In the genomic region with DNA sequence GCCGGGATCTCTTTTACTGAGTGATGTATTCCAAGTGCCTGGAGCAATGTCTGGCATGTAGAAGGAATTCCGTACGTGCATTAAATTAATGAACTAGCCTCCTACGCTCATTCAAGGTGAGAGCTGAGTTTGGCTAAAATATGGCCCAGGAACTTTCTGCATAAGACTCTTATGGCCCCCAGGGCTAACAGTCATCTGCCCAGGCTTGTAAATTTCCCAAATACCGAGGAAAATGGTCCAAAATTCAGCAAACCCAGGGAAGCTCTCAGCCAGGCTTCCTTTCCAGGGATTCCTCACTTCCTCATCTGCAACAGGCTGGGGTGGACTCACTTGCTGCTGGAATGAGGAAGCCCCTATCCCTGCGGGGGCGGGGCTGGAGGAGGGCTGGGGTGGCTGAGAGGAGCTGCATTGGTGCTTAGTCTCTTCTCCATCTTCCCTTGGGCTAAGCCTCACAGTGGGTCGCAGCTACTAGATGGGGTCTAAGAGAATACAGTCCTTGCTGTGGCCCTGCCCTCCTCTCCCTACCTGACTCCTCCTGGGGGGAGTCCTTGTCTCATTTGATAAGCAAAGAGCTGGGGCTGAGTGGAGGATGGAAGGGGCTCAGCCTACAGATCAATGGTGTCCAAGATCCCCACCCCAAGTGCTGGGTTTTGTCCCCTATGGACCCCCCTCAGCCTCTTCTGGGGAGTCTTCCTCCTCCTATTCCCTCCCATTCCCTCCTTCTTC, we compare ENCODE assay signal across 20 cellular contexts. TPM values are rescaled to one million over a fixed set of nuclear protein-coding genes. Genes with fewer than 3 reads are reported as not detected.
DNase-seq lines count a peak whose midpoint lies in the region; ATAC-seq, FAIRE-seq and TF ChIP-seq lines count a peak whose summit lies in the region.
"Had no signal": no experiment of that assay in that cellular context is flagged by ENCODE, and none has a peak within 500 bp of the region (broad histone marks: within the 10 kb centered on the region; RNA-seq: fewer than 3 reads in every experiment).

No MANE protein-coding gene starts in this region.

- H3K27me3 Mint-ChIP-seq in activated CD4-positive, alpha-beta memory T cell treated with anti-CD3 and anti-CD28 coated beads, Interleukin-2, amount 10 ng/mL, durations not matched to agents 7 days and 5 days = no peaks in the 10 kb centered on the region
- no peaks in the 10 kb centered on the region for H3K27me3 Mint-ChIP-seq in activated CD4-positive, alpha-beta memory T cell treated with anti-CD3 and anti-CD28 coated beads for 36 hours
- no peaks in the 10 kb centered on the region for H3K27me3 Mint-ChIP-seq in T-helper 17 cell
- H3K27me3 Mint-ChIP-seq in activated T-helper 1 cell treated with anti-CD3 and anti-CD28 coated beads, Interleukin-12 subunit alpha, Interleukin-12 subunit beta, Interleukin-2, Interleukin-4 antibody, amounts not matched to agents 30 ng/mL and 10 ng/mL and 1 ng/mL, durations not matched to agents 14 hours and 24 hours and 36 hours (ENCODE audit: insufficient read depth) = peaks cover 6% of the 10 kb centered on the region

- no peak overlapping the region for H3K9ac ChIP-seq in kidney (ENCODE audit: low read length in 2 of 2)

- no peak for FAIRE-seq in kidney (lab: Jason Lieb, UNC)
- FAIRE-seq: astrocyte, H54 had no signal

- POLR2A ChIA-PET in activated CD4-positive, alpha-beta memory T cell treated with anti-CD3 and anti-CD28 coated beads, Interleukin-2, amount 10 ng/mL, durations not matched to agents 7 days and 5 days (lab: Charles Lee) = no interaction called here
- POLR2A ChIA-PET in activated CD4-positive, alpha-beta memory T cell treated with anti-CD3 and anti-CD28 coated beads for 36 hours (lab: Charles Lee) = interaction anchor here (0.5 kb wide), 1 partner anchor 60 kb away, joined by 4 read pairs; no protein-coding TSS in a partner anchor

- ATAC-seq in T-helper 17 cell = no peak
- ATAC-seq: activated CD4-positive, CD25-positive, alpha-beta regulatory T cell treated with anti-CD3 and anti-CD28 coated beads, Interleukin-2, amount 50 U/mL, for 24 hours; activated T-cell treated with anti-CD3 and anti-CD28 coated beads, Interleukin-2, amount 50 U/mL, for 4 hours; Panc1 had no signal

- no peak overlapping the region for H3K4me3 ChIP-seq in kidney (ENCODE audit: low read length in 2 of 2)
- H3K4me3 ChIP-seq: lower lobe of right lung had no signal

- H3K4me1 Mint-ChIP-seq in activated CD4-positive, alpha-beta memory T cell treated with anti-CD3 and anti-CD28 coated beads, Interleukin-2, amount 10 ng/mL, durations not matched to agents 7 days and 5 days = peaks cover 36% of the 10 kb centered on the region
- H3K4me1 Mint-ChIP-seq in activated CD4-positive, alpha-beta memory T cell treated with anti-CD3 and anti-CD28 coated beads for 36 hours (ENCODE audit: low read depth) = peaks cover 41% of the 10 kb centered on the region
- H3K4me1 Mint-ChIP-seq in T-helper 17 cell = peaks cover 28% of the 10 kb centered on the region
- H3K4me1 Mint-ChIP-seq in activated T-helper 1 cell treated with anti-CD3 and anti-CD28 coated beads, Interleukin-12 subunit alpha, Interleukin-12 subunit beta, Interleukin-2, Interleukin-4 antibody, amounts not matched to agents 30 ng/mL and 10 ng/mL and 1 ng/mL, durations not matched to agents 14 hours and 24 hours and 36 hours (ENCODE audit: low read depth) = peaks cover 28% of the 10 kb centered on the region

- intact Hi-C loops in activated CD4-positive, alpha-beta memory T cell treated with anti-CD3 and anti-CD28 coated beads for 36 hours (cut with micrococcal nuclease) = no loop called here
- intact Hi-C loops in kidney (cut with DNase I) = no loop called here
- intact Hi-C loops in activated T-helper 1 cell treated with anti-CD3 and anti-CD28 coated beads, Interleukin-12 subunit alpha, Interleukin-12 subunit beta, Interleukin-2, Interleukin-4 antibody, amounts not matched to agents 30 ng/mL and 10 ng/mL and 1 ng/mL, durations not matched to agents 14 hours and 24 hours and 36 hours (cut with micrococcal nuclease) = no loop called here

- no peaks in the 10 kb centered on the region for H3K9me3 ChIP-seq in T-helper 17 cell (ENCODE audit: control insufficient read depth, low read length, poor library complexity, severe bottlenecking)
- no peaks in the 10 kb centered on the region for H3K9me3 ChIP-seq in kidney (ENCODE audit: control insufficient read depth in 1 of 2, low read length in 2 of 2)

- peak overlapping the region in 1 of 2 donors; percentile 47 for H3K27ac ChIP-seq in kidney (ENCODE audit: low read depth in 2 of 2, low read length in 2 of 2)
- H3K27ac ChIP-seq: lower lobe of right lung had no signal

- H3K9me3 Mint-ChIP-seq in activated CD4-positive, alpha-beta memory T cell treated with anti-CD3 and anti-CD28 coated beads, Interleukin-2, amount 10 ng/mL, durations not matched to agents 7 days and 5 days = peaks cover 36% of the 10 kb centered on the region
- H3K9me3 Mint-ChIP-seq in activated CD4-positive, alpha-beta memory T cell treated with anti-CD3 and anti-CD28 coated beads for 36 hours = peaks cover 26% of the 10 kb centered on the region
- H3K9me3 Mint-ChIP-seq in activated T-helper 1 cell treated with anti-CD3 and anti-CD28 coated beads, Interleukin-12 subunit alpha, Interleukin-12 subunit beta, Interleukin-2, Interleukin-4 antibody, amounts not matched to agents 30 ng/mL and 10 ng/mL and 1 ng/mL, durations not matched to agents 14 hours and 24 hours and 36 hours = peaks cover 40% of the 10 kb centered on the region

- CTCF ChIA-PET in activated CD4-positive, alpha-beta memory T cell treated with anti-CD3 and anti-CD28 coated beads, Interleukin-2, amount 10 ng/mL, durations not matched to agents 7 days and 5 days (lab: Charles Lee) = no interaction called here
- CTCF ChIA-PET in activated CD4-positive, alpha-beta memory T cell treated with anti-CD3 and anti-CD28 coated beads for 36 hours (lab: Charles Lee) = interaction anchor here (1.0 kb wide), 1 partner anchor 247 kb away, joined by 4 read pairs; no protein-coding TSS in a partner anchor

- no peak overlapping the region for H3K4me3 Mint-ChIP-seq in activated CD4-positive, alpha-beta memory T cell treated with anti-CD3 and anti-CD28 coated beads, Interleukin-2, amount 10 ng/mL, durations not matched to agents 7 days and 5 days
- no peak overlapping the region for H3K4me3 Mint-ChIP-seq in activated CD4-positive, alpha-beta memory T cell treated with anti-CD3 and anti-CD28 coated beads for 36 hours
- H3K4me3 Mint-ChIP-seq in T-helper 17 cell = peak overlapping the region; percentile 34
- H3K4me3 Mint-ChIP-seq in activated T-helper 1 cell treated with anti-CD3 and anti-CD28 coated beads, Interleukin-12 subunit alpha, Interleukin-12 subunit beta, Interleukin-2, Interleukin-4 antibody, amounts not matched to agents 30 ng/mL and 10 ng/mL and 1 ng/mL, durations not matched to agents 14 hours and 24 hours and 36 hours = no peak overlapping the region
- H3K4me3 Mint-ChIP-seq: activated T-cell treated with anti-CD3 and anti-CD28 coated beads, Interleukin-2, amount 50 U/mL, for 4 hours; dendritic cell treated with granulocyte-macrophage colony-stimulating factor and Interleukin-4, amounts not matched to agents 40 ng/mL and 50 ng/mL, for 4 days had no signal

- H3K27ac Mint-ChIP-seq in activated CD4-positive, alpha-beta memory T cell treated with anti-CD3 and anti-CD28 coated beads, Interleukin-2, amount 10 ng/mL, durations not matched to agents 7 days and 5 days = no peak overlapping the region
- no peak overlapping the region for H3K27ac Mint-ChIP-seq in activated CD4-positive, alpha-beta memory T cell treated with anti-CD3 and anti-CD28 coated beads for 36 hours
- H3K27ac Mint-ChIP-seq in T-helper 17 cell = no peak overlapping the region
- no peak overlapping the region for H3K27ac Mint-ChIP-seq in activated T-helper 1 cell treated with anti-CD3 and anti-CD28 coated beads, Interleukin-12 subunit alpha, Interleukin-12 subunit beta, Interleukin-2, Interleukin-4 antibody, amounts not matched to agents 30 ng/mL and 10 ng/mL and 1 ng/mL, durations not matched to agents 14 hours and 24 hours and 36 hours
- H3K27ac Mint-ChIP-seq: dendritic cell treated with granulocyte-macrophage colony-stimulating factor and Interleukin-4, amounts not matched to agents 40 ng/mL and 50 ng/mL, for 4 days had no signal

- H3K4me1 ChIP-seq in kidney (ENCODE audit: control insufficient read depth in 1 of 2, insufficient read depth in 1 of 2, low read depth in 1 of 2, low read length in 2 of 2) = peaks cover 0 to 9% of the 10 kb centered on the region in 2 donors
- H3K4me1 ChIP-seq: lower lobe of right lung had no signal

- TF ChIP-seq CTCF in kidney (IDR thresholded peaks at IDR 0.05; ENCODE audit: borderline replicate concordance, extremely low read depth, insufficient read depth) = no peak

- peaks cover 28% of the 10 kb centered on the region for H3K36me3 Mint-ChIP-seq in activated CD4-positive, alpha-beta memory T cell treated with anti-CD3 and anti-CD28 coated beads, Interleukin-2, amount 10 ng/mL, durations not matched to agents 7 days and 5 days (ENCODE audit: low read depth)
- H3K36me3 Mint-ChIP-seq in activated CD4-positive, alpha-beta memory T cell treated with anti-CD3 and anti-CD28 coated beads for 36 hours = peaks cover 3% of the 10 kb centered on the region
- H3K36me3 Mint-ChIP-seq in T-helper 17 cell (ENCODE audit: low read depth) = peaks cover 2% of the 10 kb centered on the region
- peaks cover 7% of the 10 kb centered on the region for H3K36me3 Mint-ChIP-seq in activated T-helper 1 cell treated with anti-CD3 and anti-CD28 coated beads, Interleukin-12 subunit alpha, Interleukin-12 subunit beta, Interleukin-2, Interleukin-4 antibody, amounts not matched to agents 30 ng/mL and 10 ng/mL and 1 ng/mL, durations not matched to agents 14 hours and 24 hours and 36 hours (ENCODE audit: low read depth)

- peak; percentile 9 for DNase-seq in activated CD4-positive, alpha-beta memory T cell treated with anti-CD3 and anti-CD28 coated beads, Interleukin-2, amount 10 ng/mL, durations not matched to agents 7 days and 5 days
- no peak for DNase-seq in activated CD4-positive, alpha-beta memory T cell treated with anti-CD3 and anti-CD28 coated beads for 36 hours
- DNase-seq in T-helper 17 cell = no peak
- DNase-seq in kidney = peak; percentile 88
- peak; percentile 21 for DNase-seq in stimulated activated CD8-positive, alpha-beta memory T cell treated with anti-CD3 and anti-CD28 coated beads, Interleukin-4, amount 100 ng/mL, for 48 hours
- DNase-seq in HK-2 (ENCODE audit: unreplicated experiment) = no peak
- DNase-seq in activated T-helper 1 cell treated with anti-CD3 and anti-CD28 coated beads, Interleukin-12 subunit alpha, Interleukin-12 subunit beta, Interleukin-2, Interleukin-4 antibody, amounts not matched to agents 30 ng/mL and 10 ng/mL and 1 ng/mL, durations not matched to agents 14 hours and 24 hours and 36 hours (ENCODE audit: low spot score) = no peak
- no peak for DNase-seq in OCI-M1 (lab: John Stamatoyannopoulos, UW)
- DNase-seq: activated T-cell treated with anti-CD3 and anti-CD28 coated beads, Interleukin-2, amount 50 U/mL, for 4 hours; lower lobe of right lung; NCI-H146; NCI-H510A; stimulated activated naive CD4-positive, alpha-beta T cell had no signal

- no peaks in the 10 kb centered on the region for H3K36me3 ChIP-seq in kidney (ENCODE audit: control insufficient read depth in 1 of 2, insufficient read depth in 2 of 2, low read length in 2 of 2)
- H3K36me3 ChIP-seq: lower lobe of right lung had no signal

RNA-seq across cellular contexts. Expression of a gene that starts 28.5 kb away (rescaled TPM):
- total RNA-seq in activated CD4-positive, alpha-beta memory T cell treated with anti-CD3 and anti-CD28 coated beads, Interleukin-2, amount 10 ng/mL, durations not matched to agents 7 days and 5 days = not detected
- under 1 TPM; 0.48 to 0.59 TPM for total RNA-seq in activated CD4-positive, alpha-beta memory T cell treated with anti-CD3 and anti-CD28 coated beads for 36 hours
- total RNA-seq in T-helper 17 cell = not detected
- 24.4 TPM for total RNA-seq in kidney
- polyA plus RNA-seq in kidney (ENCODE audit: insufficient read depth, low read depth, low replicate concordance) = 12.9 TPM
- total RNA-seq in activated T-helper 1 cell treated with anti-CD3 and anti-CD28 coated beads, Interleukin-12 subunit alpha, Interleukin-12 subunit beta, Interleukin-2, Interleukin-4 antibody, amounts not matched to agents 30 ng/mL and 10 ng/mL and 1 ng/mL, durations not matched to agents 14 hours and 24 hours and 36 hours = 3.4 and 4.0 TPM in 2 replicates
- total RNA-seq: A673; activated T-cell treated with anti-CD3 and anti-CD28 coated beads, Interleukin-2, amount 50 U/mL, for 4 hours; astrocyte had no signal
- polyA plus RNA-seq: neural cell had no signal

Comparison
In these comparisons a context has a peak if more than half of its experiments do, and no peak if none do; other contexts are left out.
1. DNase-seq: peak in activated CD4-positive, alpha-beta memory T cell treated with anti-CD3 and anti-CD28 coated beads, Interleukin-2, amount 10 ng/mL, durations not matched to agents 7 days and 5 days (single experiment), kidney (single experiment) and stimulated activated CD8-positive, alpha-beta memory T cell treated with anti-CD3 and anti-CD28 coated beads, Interleukin-4, amount 100 ng/mL, for 48 hours (single experiment); none in activated CD4-positive, alpha-beta memory T cell treated with anti-CD3 and anti-CD28 coated beads for 36 hours (single experiment), T-helper 17 cell (0 of 3), HK-2 (single experiment), activated T-helper 1 cell treated with anti-CD3 and anti-CD28 coated beads, Interleukin-12 subunit alpha, Interleukin-12 subunit beta, Interleukin-2, Interleukin-4 antibody, amounts not matched to agents 30 ng/mL and 10 ng/mL and 1 ng/mL, durations not matched to agents 14 hours and 24 hours and 36 hours (single experiment) and OCI-M1 (single experiment).